In genomic region chr4:707929-708630, GRCh38 we compare ENCODE assay signal across 13 cellular contexts. TPM values are rescaled to one million over a fixed set of nuclear protein-coding genes. Genes with fewer than 3 reads are reported as not detected.
DNase-seq lines count a peak whose midpoint lies in the region; ATAC-seq and TF ChIP-seq lines count a peak whose summit lies in the region.
"Had no signal": no experiment of that assay in that cellular context is flagged by ENCODE, and none has a peak within 500 bp of the region (broad histone marks: within the 10 kb centered on the region; RNA-seq: fewer than 3 reads in every experiment).

No MANE protein-coding gene starts in this region.

- H3K4me3 Mint-ChIP-seq in neural progenitor cell = no peak overlapping the region
- H3K4me3 Mint-ChIP-seq: activated CD4-positive, alpha-beta memory T cell treated with anti-CD3 and anti-CD28 coated beads for 36 hours had no signal

- intact Hi-C loops in upper lobe of right lung (cut with DNase I) = no loop called here

- TF ChIP-seq CTCF in AG04449 (IDR thresholded peaks at IDR 0.05; ENCODE audit: insufficient read depth, low read length, missing control alignments) (no peak), HFF-Myc (IDR thresholded peaks at IDR 0.05; ENCODE audit: low read depth, low read length, missing control alignments) (no peak), neural progenitor cell (IDR thresholded peaks at IDR 0.05) (no peak), upper lobe of right lung (IDR thresholded peaks at IDR 0.05) (no peak)

- H3K4me3 ChIP-seq in AG04449 (ENCODE audit: low read depth, low read length) = peak overlapping the region; percentile 12; the same call in 1 of the 2 replicates
- peak overlapping the region; percentile 19; the same call in 1 of the 2 replicates for H3K4me3 ChIP-seq in HFF-Myc (replicated peaks; ENCODE audit: low read depth, low read length)
- H3K4me3 ChIP-seq in endocrine pancreas (ENCODE audit: control insufficient read depth, insufficient read depth, low read length) = no peak overlapping the region
- H3K4me3 ChIP-seq in neural progenitor cell = peak overlapping the region; percentile 6
- no peak overlapping the region for H3K4me3 ChIP-seq in upper lobe of right lung

- no peak overlapping the region for H3K27ac ChIP-seq in neural progenitor cell
- H3K27ac ChIP-seq in upper lobe of right lung = no peak overlapping the region

- peaks cover 72% of the 10 kb centered on the region for H3K79me2 ChIP-seq in neural progenitor cell (ENCODE audit: low read depth)

- no peak for DNase-seq in AG04449 (ENCODE audit: low read depth, low spot score)
- DNase-seq in HFF-Myc (ENCODE audit: extremely low read depth, low read depth) = no peak
- DNase-seq in neural progenitor cell (ENCODE audit: low spot score) = no peak
- DNase-seq in HuH-7.5 (ENCODE audit: low spot score) = no peak
- DNase-seq in upper lobe of right lung = no peak
- no peak for DNase-seq in NAMALWA (ENCODE audit: low spot score)
- DNase-seq: activated CD4-positive, alpha-beta memory T cell treated with anti-CD3 and anti-CD28 coated beads for 36 hours; activated effector memory CD4-positive, alpha-beta T cell treated with Interleukin-2 at 50 U/mL for 16 hours; BE2C; NCI-H1417; NCI-H510A had no signal

- CTCF ChIA-PET in AG04449 (lab: Yijun Ruan, JAX) = no interaction called here

- peaks cover 24% of the 10 kb centered on the region for H3K9me3 Mint-ChIP-seq in neural progenitor cell
- H3K9me3 Mint-ChIP-seq: activated CD4-positive, alpha-beta memory T cell treated with anti-CD3 and anti-CD28 coated beads for 36 hours had no signal

- H3K9ac ChIP-seq in endocrine pancreas (ENCODE audit: control insufficient read depth, insufficient read depth, low read length) (peak overlapping the region; percentile 19), neural progenitor cell (no peak overlapping the region)

- H3K27me3 ChIP-seq in endocrine pancreas (ENCODE audit: control insufficient read depth, insufficient read depth, low read length) (no peaks in the 10 kb centered on the region), neural progenitor cell (peaks cover 15% of the 10 kb centered on the region), upper lobe of right lung (no peaks in the 10 kb centered on the region)
- H3K27me3 ChIP-seq: BE2C had no signal

- H3K27ac Mint-ChIP-seq in neural progenitor cell = no peak overlapping the region
- H3K27ac Mint-ChIP-seq: activated CD4-positive, alpha-beta memory T cell treated with anti-CD3 and anti-CD28 coated beads for 36 hours had no signal

- peaks cover 5% of the 10 kb centered on the region for H3K4me1 Mint-ChIP-seq in neural progenitor cell

- POLR2A ChIA-PET in AG04449 (lab: Yijun Ruan, JAX) = no interaction called here

- peaks cover 60% of the 10 kb centered on the region for H4K20me1 ChIP-seq in neural progenitor cell (ENCODE audit: low read depth)

- H3F3A ChIP-seq in neural progenitor cell (ENCODE audit: low read depth) = peaks cover 4% of the 10 kb centered on the region

- H3K4me2 ChIP-seq in neural progenitor cell = peak overlapping the region; percentile 79

- no peaks in the 10 kb centered on the region for H3K9me3 ChIP-seq in endocrine pancreas (ENCODE audit: control insufficient read depth, low read length)
- H3K9me3 ChIP-seq in neural progenitor cell (ENCODE audit: low read depth) = no peaks in the 10 kb centered on the region
- no peaks in the 10 kb centered on the region for H3K9me3 ChIP-seq in upper lobe of right lung
- H3K9me3 ChIP-seq: BE2C had no signal

- no peak for ATAC-seq in upper lobe of right lung
- no peak for ATAC-seq in GM18858 (IDR thresholded peaks at IDR 0.05; ENCODE audit: unreplicated experiment)

- H3K36me3 ChIP-seq in endocrine pancreas (ENCODE audit: control insufficient read depth, insufficient read depth, low read length) (no peaks in the 10 kb centered on the region), neural progenitor cell (no peaks in the 10 kb centered on the region), upper lobe of right lung (no peaks in the 10 kb centered on the region)

- peaks cover 28% of the 10 kb centered on the region for H3K36me3 Mint-ChIP-seq in neural progenitor cell
- H3K36me3 Mint-ChIP-seq: activated CD4-positive, alpha-beta memory T cell treated with anti-CD3 and anti-CD28 coated beads for 36 hours had no signal

- H3K4me1 ChIP-seq in endocrine pancreas (ENCODE audit: control insufficient read depth, insufficient read depth, low read length) (no peaks in the 10 kb centered on the region), neural progenitor cell (peaks cover 9% of the 10 kb centered on the region), upper lobe of right lung (peaks cover 17% of the 10 kb centered on the region)
- H3K4me1 ChIP-seq: BE2C had no signal

- H3K27me3 Mint-ChIP-seq in neural progenitor cell (ENCODE audit: insufficient read depth, low read depth) = peaks cover 3% of the 10 kb centered on the region
- H3K27me3 Mint-ChIP-seq: activated CD4-positive, alpha-beta memory T cell treated with anti-CD3 and anti-CD28 coated beads for 36 hours had no signal

- H2AFZ ChIP-seq in neural progenitor cell (replicated peaks) = no peak overlapping the region

RNA-seq across cellular contexts. Expression of gene PCGF3, which starts 2.4 kb away (rescaled TPM):
- total RNA-seq in neural progenitor cell (ENCODE audit: low replicate concordance) = 44.7 and 59.1 TPM in 2 replicates
- 42.2 TPM for total RNA-seq in upper lobe of right lung

RNA-seq across cellular contexts. Expression of gene SLC49A3, which starts 19.1 kb away (rescaled TPM):
- 1.9 and 3.4 TPM in 2 replicates for total RNA-seq in neural progenitor cell (ENCODE audit: low replicate concordance)
- 32.9 TPM for total RNA-seq in upper lobe of right lung

RNA-seq across cellular contexts. Expression of gene MYL5, which starts 33.7 kb away (rescaled TPM):
- 0.21 and 10.0 TPM in 2 replicates for total RNA-seq in neural progenitor cell (ENCODE audit: low replicate concordance)
- total RNA-seq in upper lobe of right lung = 9.7 TPM

RNA-seq across cellular contexts. Expression of gene ATP5ME, which starts 34.0 kb away (rescaled TPM):
- total RNA-seq in neural progenitor cell (ENCODE audit: low replicate concordance) (95.1 and 114 TPM in 2 replicates), upper lobe of right lung (167 TPM)

Comparison
In these comparisons a context has a peak if more than half of its experiments do, and no peak if none do; other contexts are left out.
1. H3K4me3 ChIP-seq: peak in AG04449 (single experiment), HFF-Myc (single experiment) and neural progenitor cell (single experiment); none in endocrine pancreas (single experiment) and upper lobe of right lung (single experiment).